In the genomic region with DNA sequence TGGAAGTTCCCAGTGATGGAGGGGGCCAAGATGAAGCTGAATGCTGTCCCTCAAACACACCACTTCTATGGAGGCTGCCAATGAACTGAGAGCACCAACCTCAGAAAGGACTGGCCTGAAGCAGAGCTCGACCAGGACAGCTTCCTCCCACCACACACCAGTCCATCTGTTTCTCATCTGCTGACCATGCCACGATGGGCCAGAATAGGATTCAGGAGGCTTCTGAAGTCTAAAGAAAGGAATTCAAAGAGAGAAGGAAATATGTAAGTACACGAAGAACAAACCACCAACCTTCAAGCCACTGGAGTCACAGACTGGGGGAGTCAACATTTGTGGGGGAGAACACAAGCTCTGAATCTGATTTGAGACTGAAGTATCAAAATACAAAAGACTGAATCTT, we compare ENCODE assay signal across 20 cellular contexts.
DNase-seq lines count a peak whose midpoint lies in the region; ATAC-seq and TF ChIP-seq lines count a peak whose summit lies in the region.
"Had no signal": no experiment of that assay in that cellular context is flagged by ENCODE, and none has a peak within 500 bp of the region (broad histone marks: within the 10 kb centered on the region; RNA-seq: fewer than 3 reads in every experiment).

No MANE protein-coding gene starts in this region.

- intact Hi-C loops in mucosa of descending colon (cut with DNase I, micrococcal nuclease), result no loop called here

- TF ChIP-seq CTCF in SK-N-SH (IDR thresholded peaks at IDR 0.05) (no peak), GM20000 (IDR thresholded peaks at IDR 0.05; ENCODE audit: extremely low read depth, missing control alignments) (no peak), mucosa of descending colon (IDR thresholded peaks at IDR 0.05) (no peak)

- WGBS in SK-N-SH (ENCODE audit: low lambda C conversion rate), result 49% methylated on average over 3 of the region's 3 CpGs

- H3K4me3 ChIP-seq in SK-N-SH (ENCODE audit: low read depth in 2 of 2, low read length in 1 of 2) (no peak overlapping the region), mucosa of descending colon (no peak overlapping the region)
- H3K4me3 ChIP-seq: SJCRH30 had no signal

- H3F3A ChIP-seq in SK-N-SH (replicated peaks; ENCODE audit: insufficient read depth), result peaks cover 5% of the 10 kb centered on the region

- POLR2A ChIA-PET in SK-N-SH (lab: Yijun Ruan, JAX), result no interaction called here

- H3K9me3 ChIP-seq in SK-N-SH, result no peaks in the 10 kb centered on the region
- no peaks in the 10 kb centered on the region for H3K9me3 ChIP-seq in mucosa of descending colon
- H3K9me3 ChIP-seq: SJCRH30 had no signal

- H3K4me1 ChIP-seq in SK-N-SH (ENCODE audit: control insufficient read depth in 1 of 2, insufficient read depth in 2 of 2, low read depth in 1 of 2, low read length in 1 of 2) (peaks cover 0 to 3% of the 10 kb centered on the region in 2 experiments; a peak in 2 of 4 replicates), mucosa of descending colon (ENCODE audit: low read depth) (no peaks in the 10 kb centered on the region)
- H3K4me1 ChIP-seq: SJCRH30 had no signal

- no peaks in the 10 kb centered on the region for H3K27me3 ChIP-seq in SK-N-SH (ENCODE audit: insufficient read depth)
- H3K27me3 ChIP-seq: SJCRH30 had no signal

- no peaks in the 10 kb centered on the region for H3K9me2 ChIP-seq in SK-N-SH

- no peaks in the 10 kb centered on the region for H4K20me1 ChIP-seq in SK-N-SH (ENCODE audit: insufficient read depth)

- ATAC-seq in mucosa of descending colon, result no peak
- ATAC-seq: HCT116, HepG2 had no signal

- H2AFZ ChIP-seq in SK-N-SH (ENCODE audit: low read depth), result no peak overlapping the region

- no peaks in the 10 kb centered on the region for H3K36me3 ChIP-seq in SK-N-SH (replicated peaks in 1 of 2; ENCODE audit: control insufficient read depth in 1 of 2, insufficient read depth in 2 of 2, low read length in 1 of 2)
- H3K36me3 ChIP-seq in mucosa of descending colon (ENCODE audit: low read depth), result no peaks in the 10 kb centered on the region
- H3K36me3 ChIP-seq: SJCRH30 had no signal

- H3K9ac ChIP-seq in SK-N-SH, result no peak overlapping the region

- TF ChIP-seq EP300 in SK-N-SH (IDR thresholded peaks at IDR 0.05; ENCODE audit: borderline replicate concordance in 1 of 2, low read depth in 1 of 2, low read length in 1 of 2), result no peak

- H3K4me2 ChIP-seq in SK-N-SH, result no peak overlapping the region

- CTCF ChIA-PET in SK-N-SH (lab: Yijun Ruan, JAX), result no interaction called here

- peak; percentile 66 for DNase-seq in AG08395 (ENCODE audit: low spot score)
- peak; percentile 75 for DNase-seq in AG20443 (ENCODE audit: low spot score)
- no peak for DNase-seq in SK-N-SH
- peak; percentile 31 for DNase-seq in myocyte (ENCODE audit: low read depth)
- DNase-seq in GM20000 (ENCODE audit: low spot score), result no peak
- no peak for DNase-seq in nucleus accumbens (lab: John Stamatoyannopoulos, UW)
- no peak for DNase-seq in mucosa of descending colon
- DNase-seq: DMS79 treated with DMSO at 0.1 percent for 48 hours, GOT3, KBM-7, NCI-H1417, NCI-H187, NCI-H2107, NCI-H2227 treated with DMSO at 0.1 percent for 48 hours, NCI-H510A treated with DMSO at 0.1 percent for 48 hours, NCI-H774, SJCRH30 had no signal

- TF ChIP-seq RAD21 in SK-N-SH (IDR thresholded peaks at IDR 0.05; ENCODE audit: low read length), result no peak

- no peaks in the 10 kb centered on the region for H3K79me2 ChIP-seq in SK-N-SH (ENCODE audit: insufficient read depth)

- H3K27ac ChIP-seq in SK-N-SH (ENCODE audit: low read depth in 2 of 2, low read length in 1 of 2), result peak overlapping the region in 1 of 2 experiments; percentile 55; a peak in 1 of 4 replicates
- H3K27ac ChIP-seq: RWPE1, SJCRH30 had no signal

TF ChIP-seq in SK-N-SH, 30 proteins besides CTCF, POLR2A, EP300 and RAD21:
- TF ChIP-seq FOSL2 (IDR thresholded peaks at IDR 0.05; ENCODE audit: borderline replicate concordance, low read depth) (no peak), SIN3A (IDR thresholded peaks at IDR 0.05; ENCODE audit: borderline replicate concordance, low read depth, low read length) (no peak), GATA2 (CRISPR knock-in tag; IDR thresholded peaks at IDR 0.05) (no peak), EZH2phosphoT487 (IDR thresholded peaks at IDR 0.05; ENCODE audit: borderline replicate concordance, low read depth) (no peak), TCF12 (IDR thresholded peaks at IDR 0.05) (peak; percentile 55; the same call in 1 of the 2 replicates)

Comparison
In these comparisons a context has a peak if more than half of its experiments do, and no peak if none do; other contexts are left out.
1. DNase-seq: peak in AG08395 (single experiment), AG20443 (single experiment) and myocyte (single experiment); none in SK-N-SH (single experiment), GM20000 (single experiment), nucleus accumbens (0 of 56) and mucosa of descending colon (0 of 3).